In genomic region chr13:27858046-27858445, GRCh38 we compare ENCODE assay signal across 26 cellular contexts.
"Had no signal": no experiment of that assay in that cellular context is flagged by ENCODE, and none has a peak within 500 bp of the region (broad histone marks: within the 10 kb centered on the region; RNA-seq: fewer than 3 reads in every experiment).

No MANE protein-coding gene starts in this region.

- H3K4me3 ChIP-seq: hepatocyte, left ventricle myocardium inferior, lung, neural progenitor cell, ovary, right atrium auricular region, right lobe of liver, smooth muscle cell, tibial nerve, upper lobe of left lung, vagina had no signal

- ATAC-seq: natural killer cell; right lobe of liver; stimulated activated memory B cell treated with anti-CD40 and anti-IgM and Interleukin-4, amounts not matched to agents 10 μg/mL and 1 μg/mL and 100 μg/mL, for 72 hours; stimulated activated naive CD8-positive, alpha-beta T cell treated with anti-CD3 and anti-CD28 coated beads, Interleukin-15, amount 100 ng/mL, for 72 hours had no signal

- DNase-seq: immature natural killer cell; left ventricle myocardium inferior; mesendoderm; naive B cell; natural killer cell; nephron progenitor cell; ovary; right lobe of liver; stimulated activated CD4-positive, alpha-beta T cell treated with anti-CD3 and anti-CD28 coated beads, Interleukin-1b, Interleukin-23, amount 100 ng/mL, for 48 hours; stimulated activated CD4-positive, alpha-beta T cell treated with anti-CD3 and anti-CD28 coated beads, Interleukin-2, amount 100 ng/mL, for 48 hours; stimulated activated CD4-positive, alpha-beta T cell treated with anti-CD3 and anti-CD28 coated beads, Interleukin-4, amount 100 ng/mL, for 4 hours; stimulated activated CD8-positive, alpha-beta memory T cell treated with anti-CD3 and anti-CD28 coated beads, Interleukin-4, amount 100 ng/mL, for 48 hours; stimulated activated naive CD4-positive, alpha-beta T cell treated with Interleukin-2 at 50 U/mL for 16 hours; stimulated activated naive CD8-positive, alpha-beta T cell treated with anti-CD3 and anti-CD28 coated beads, Interleukin-15, amount 100 ng/mL, for 72 hours; substantia nigra had no signal

- H3K4me1 Mint-ChIP-seq: immature natural killer cell; mesothelial cell of epicardium; naive B cell; natural killer cell; neural progenitor cell; stimulated activated memory B cell treated with anti-CD40 and anti-IgM and Interleukin-4, amounts not matched to agents 10 μg/mL and 1 μg/mL and 100 μg/mL, for 72 hours; stimulated activated naive CD8-positive, alpha-beta T cell treated with anti-CD3 and anti-CD28 coated beads, Interleukin-15, amount 100 ng/mL, for 72 hours had no signal

- H3K79me2 ChIP-seq: hepatocyte had no signal

- H3K9me3 ChIP-seq: left ventricle myocardium inferior, ovary, right atrium auricular region, right lobe of liver, tibial nerve, upper lobe of left lung, vagina had no signal

- H3K9me3 Mint-ChIP-seq: immature natural killer cell; mesothelial cell of epicardium; natural killer cell; nephron progenitor cell; neural progenitor cell; stimulated activated memory B cell treated with anti-CD40 and anti-IgM and Interleukin-4, amounts not matched to agents 10 μg/mL and 1 μg/mL and 100 μg/mL, for 72 hours; stimulated activated naive CD8-positive, alpha-beta T cell treated with anti-CD3 and anti-CD28 coated beads, Interleukin-15, amount 100 ng/mL, for 72 hours had no signal

- H3K36me3 ChIP-seq: left ventricle myocardium inferior, neural progenitor cell, ovary, right atrium auricular region, right lobe of liver, tibial nerve, upper lobe of left lung, vagina had no signal

- H3K27ac ChIP-seq: hepatocyte, left ventricle myocardium inferior, neural progenitor cell, ovary, right atrium auricular region, right lobe of liver, tibial nerve, upper lobe of left lung, vagina had no signal

- H3K4me2 ChIP-seq: hepatocyte, neural progenitor cell, smooth muscle cell had no signal

- H2AFZ ChIP-seq: hepatocyte, neural progenitor cell had no signal

- H3K36me3 Mint-ChIP-seq: immature natural killer cell; mesothelial cell of epicardium; naive B cell; natural killer cell; neural progenitor cell; stimulated activated memory B cell treated with anti-CD40 and anti-IgM and Interleukin-4, amounts not matched to agents 10 μg/mL and 1 μg/mL and 100 μg/mL, for 72 hours had no signal

- H3K27ac Mint-ChIP-seq: immature natural killer cell; mesothelial cell of epicardium; naive B cell; natural killer cell; nephron progenitor cell; progenitor cell of endocrine pancreas; stimulated activated memory B cell treated with anti-CD40 and anti-IgM and Interleukin-4, amounts not matched to agents 10 μg/mL and 1 μg/mL and 100 μg/mL, for 72 hours had no signal

- H3K4me1 ChIP-seq: right atrium auricular region, right lobe of liver, tibial nerve, upper lobe of left lung, vagina had no signal

- H3K4me3 Mint-ChIP-seq: immature natural killer cell; mesothelial cell of epicardium; naive B cell; natural killer cell; nephron progenitor cell; neural progenitor cell; stimulated activated memory B cell treated with anti-CD40 and anti-IgM and Interleukin-4, amounts not matched to agents 10 μg/mL and 1 μg/mL and 100 μg/mL, for 72 hours; stimulated activated naive CD8-positive, alpha-beta T cell treated with anti-CD3 and anti-CD28 coated beads, Interleukin-15, amount 100 ng/mL, for 72 hours had no signal

- H3K27me3 ChIP-seq: ovary, right atrium auricular region, right lobe of liver, upper lobe of left lung, vagina had no signal

- H3K9ac ChIP-seq: neural progenitor cell had no signal
